ENCODE assay signal across 20 cellular contexts in genomic region chr1:57736940-57737339, GRCh38.
"Had no signal": no experiment of that assay in that cellular context is flagged by ENCODE, and none has a peak within 500 bp of the region (broad histone marks: within the 10 kb centered on the region; RNA-seq: fewer than 3 reads in every experiment).

No MANE protein-coding gene starts in this region.

- H3K4me1 ChIP-seq: heart left ventricle, tibial artery had no signal

- H3K36me3 Mint-ChIP-seq: memory B cell; naive B cell; stimulated activated effector memory CD8-positive, alpha-beta T cell treated with anti-CD3 and anti-CD28 coated beads, Interleukin-12 subunit alpha, Interleukin-12 subunit beta, amount 100 ng/mL, for 72 hours had no signal

- H3K4me3 ChIP-seq: coronary artery, heart left ventricle, tibial artery had no signal

- H3K27me3 Mint-ChIP-seq: activated naive CD8-positive, alpha-beta T cell treated with anti-CD3 and anti-CD28 coated beads, Interleukin-2, amount 50 U/mL, for 24 hours; naive B cell had no signal

- DNase-seq: activated CD4-positive, alpha-beta T cell treated with anti-CD3 and anti-CD28 coated beads for 1 hour; activated CD4-positive, alpha-beta T cell treated with anti-CD3 and anti-CD28 coated beads, Interleukin-2, amount 50 U/mL, for 4 hours; activated naive CD4-positive, alpha-beta T cell treated with Interleukin-2 at 50 U/mL for 16 hours; activated naive CD8-positive, alpha-beta T cell treated with anti-CD3 and anti-CD28 coated beads, Interleukin-2, amount 50 U/mL, for 24 hours; activated T-cell treated with anti-CD3 and anti-CD28 coated beads, Interleukin-2, amount 50 U/mL, for 48 hours; cerebellar nuclear complex; heart left ventricle; islet precursor cell; left cardiac atrium; naive B cell; small intestine; stimulated activated CD4-positive, alpha-beta T cell treated with anti-CD3 and anti-CD28 coated beads, Interleukin-2, amount 100 ng/mL, for 24 hours; stimulated activated naive CD8-positive, alpha-beta T cell treated with anti-CD3 and anti-CD28 coated beads, Interleukin-15, amount 100 ng/mL, for 72 hours; tibial artery had no signal

- H3K9me3 ChIP-seq: heart left ventricle, tibial artery had no signal

- ATAC-seq: activated naive CD8-positive, alpha-beta T cell treated with anti-CD3 and anti-CD28 coated beads, Interleukin-2, amount 50 U/mL, for 24 hours; heart left ventricle; left cardiac atrium; sciatic nerve; stimulated activated effector memory CD8-positive, alpha-beta T cell treated with anti-CD3 and anti-CD28 coated beads, Interleukin-12 subunit alpha, Interleukin-12 subunit beta, amount 100 ng/mL, for 72 hours; stimulated activated naive CD8-positive, alpha-beta T cell treated with anti-CD3 and anti-CD28 coated beads, Interleukin-15, amount 100 ng/mL, for 72 hours had no signal

- H3K36me3 ChIP-seq: heart left ventricle, tibial artery had no signal

- H3K27ac ChIP-seq: coronary artery, heart left ventricle, tibial artery had no signal

- H3K4me1 Mint-ChIP-seq: activated naive CD8-positive, alpha-beta T cell treated with anti-CD3 and anti-CD28 coated beads, Interleukin-2, amount 50 U/mL, for 24 hours; memory B cell; naive B cell; neural crest cell; stimulated activated effector memory CD8-positive, alpha-beta T cell treated with anti-CD3 and anti-CD28 coated beads, Interleukin-12 subunit alpha, Interleukin-12 subunit beta, amount 100 ng/mL, for 72 hours; stimulated activated naive CD8-positive, alpha-beta T cell treated with anti-CD3 and anti-CD28 coated beads, Interleukin-15, amount 100 ng/mL, for 72 hours had no signal

- H3K27ac Mint-ChIP-seq: activated naive CD8-positive, alpha-beta T cell treated with anti-CD3 and anti-CD28 coated beads, Interleukin-2, amount 50 U/mL, for 24 hours; memory B cell; stimulated activated effector memory CD8-positive, alpha-beta T cell treated with anti-CD3 and anti-CD28 coated beads, Interleukin-12 subunit alpha, Interleukin-12 subunit beta, amount 100 ng/mL, for 72 hours; stimulated activated naive CD8-positive, alpha-beta T cell treated with anti-CD3 and anti-CD28 coated beads, Interleukin-15, amount 100 ng/mL, for 72 hours had no signal

- H3K9me3 Mint-ChIP-seq: memory B cell; neural crest cell; stimulated activated effector memory CD8-positive, alpha-beta T cell treated with anti-CD3 and anti-CD28 coated beads, Interleukin-12 subunit alpha, Interleukin-12 subunit beta, amount 100 ng/mL, for 72 hours; stimulated activated naive CD8-positive, alpha-beta T cell treated with anti-CD3 and anti-CD28 coated beads, Interleukin-15, amount 100 ng/mL, for 72 hours had no signal

- H3K4me3 Mint-ChIP-seq: activated naive CD8-positive, alpha-beta T cell treated with anti-CD3 and anti-CD28 coated beads, Interleukin-2, amount 50 U/mL, for 24 hours; memory B cell; naive B cell; neural crest cell; stimulated activated effector memory CD8-positive, alpha-beta T cell treated with anti-CD3 and anti-CD28 coated beads, Interleukin-12 subunit alpha, Interleukin-12 subunit beta, amount 100 ng/mL, for 72 hours; stimulated activated naive CD8-positive, alpha-beta T cell treated with anti-CD3 and anti-CD28 coated beads, Interleukin-15, amount 100 ng/mL, for 72 hours had no signal

- H3K27me3 ChIP-seq: heart left ventricle, tibial artery had no signal

- FAIRE-seq: small intestine, TTC549 had no signal
